23 cellular contexts compared by ENCODE assay signal in genomic region chr3:108409791-108410190, GRCh38.
"Had no signal": no experiment of that assay in that cellular context is flagged by ENCODE, and none has a peak within 500 bp of the region (broad histone marks: within the 10 kb centered on the region; RNA-seq: fewer than 3 reads in every experiment).

No MANE protein-coding gene starts in this region.

- H3K9me3 ChIP-seq: esophagus muscularis mucosa, gastroesophageal sphincter, heart left ventricle, ovary, right lobe of liver, thyroid gland had no signal

- H3K4me1 Mint-ChIP-seq: endodermal cell had no signal

- H3K4me3 Mint-ChIP-seq: dendritic cell treated with granulocyte-macrophage colony-stimulating factor and Interleukin-4, amounts not matched to agents 40 ng/mL and 50 ng/mL, for 4 days; endodermal cell; natural killer cell; stimulated activated naive CD8-positive, alpha-beta T cell treated with anti-CD3 and anti-CD28 coated beads, Interleukin-15, amount 100 ng/mL, for 72 hours had no signal

- H3K36me3 Mint-ChIP-seq: natural killer cell had no signal

- H3K27ac ChIP-seq: epithelial cell of prostate, esophagus muscularis mucosa, foreskin keratinocyte, gastroesophageal sphincter, heart left ventricle, hepatocyte, ovary, right lobe of liver, thyroid gland had no signal

- DNase-seq: central memory CD4-positive, alpha-beta T cell; effector CD8-positive, alpha-beta T cell; endodermal cell; foreskin keratinocyte; kidney; natural killer cell; occipital lobe; ovary; right lobe of liver; stimulated activated CD4-positive, alpha-beta T cell treated with anti-CD3 and anti-CD28 coated beads, Interleukin-12 subunit alpha, Interleukin-12 subunit beta, amount 100 ng/mL, for 4 hours; stimulated activated CD4-positive, alpha-beta T cell treated with anti-CD3 and anti-CD28 coated beads, Interleukin-1b, Interleukin-23, amount 100 ng/mL, for 48 hours; stimulated activated CD4-positive, alpha-beta T cell treated with anti-CD3 and anti-CD28 coated beads, Interleukin-4, amount 100 ng/mL, for 1 hour; stimulated activated CD8-positive, alpha-beta memory T cell treated with anti-CD3 and anti-CD28 coated beads, Interleukin-4, amount 100 ng/mL, for 48 hours; stimulated activated naive CD4-positive, alpha-beta T cell; stimulated activated naive CD8-positive, alpha-beta T cell treated with anti-CD3 and anti-CD28 coated beads, Interleukin-15, amount 100 ng/mL, for 72 hours had no signal

- H3K4me3 ChIP-seq: esophagus muscularis mucosa, gastroesophageal sphincter, heart left ventricle, hepatocyte, ovary, right lobe of liver, thyroid gland had no signal

- H3K27me3 ChIP-seq: esophagus muscularis mucosa, foreskin keratinocyte, gastroesophageal sphincter, heart left ventricle, hepatocyte, ovary, right lobe of liver, thyroid gland had no signal

- H3K9me3 Mint-ChIP-seq: dendritic cell treated with granulocyte-macrophage colony-stimulating factor and Interleukin-4, amounts not matched to agents 40 ng/mL and 50 ng/mL, for 4 days; endodermal cell; natural killer cell; stimulated activated naive CD8-positive, alpha-beta T cell treated with anti-CD3 and anti-CD28 coated beads, Interleukin-15, amount 100 ng/mL, for 72 hours had no signal

- H3K27ac Mint-ChIP-seq: dendritic cell treated with granulocyte-macrophage colony-stimulating factor and Interleukin-4, amounts not matched to agents 40 ng/mL and 50 ng/mL, for 4 days; endodermal cell; natural killer cell; stimulated activated naive CD8-positive, alpha-beta T cell treated with anti-CD3 and anti-CD28 coated beads, Interleukin-15, amount 100 ng/mL, for 72 hours had no signal

- H3K36me3 ChIP-seq: esophagus muscularis mucosa, gastroesophageal sphincter, heart left ventricle, ovary, right lobe of liver, thyroid gland had no signal

- ATAC-seq: foreskin keratinocyte; gastroesophageal sphincter; left lobe of liver; natural killer cell; right lobe of liver; stimulated activated naive CD8-positive, alpha-beta T cell treated with anti-CD3 and anti-CD28 coated beads, Interleukin-15, amount 100 ng/mL, for 72 hours had no signal

- H3K27me3 Mint-ChIP-seq: dendritic cell treated with granulocyte-macrophage colony-stimulating factor and Interleukin-4, amounts not matched to agents 40 ng/mL and 50 ng/mL, for 4 days; stimulated activated naive CD8-positive, alpha-beta T cell treated with anti-CD3 and anti-CD28 coated beads, Interleukin-15, amount 100 ng/mL, for 72 hours had no signal
